In the genomic region with DNA sequence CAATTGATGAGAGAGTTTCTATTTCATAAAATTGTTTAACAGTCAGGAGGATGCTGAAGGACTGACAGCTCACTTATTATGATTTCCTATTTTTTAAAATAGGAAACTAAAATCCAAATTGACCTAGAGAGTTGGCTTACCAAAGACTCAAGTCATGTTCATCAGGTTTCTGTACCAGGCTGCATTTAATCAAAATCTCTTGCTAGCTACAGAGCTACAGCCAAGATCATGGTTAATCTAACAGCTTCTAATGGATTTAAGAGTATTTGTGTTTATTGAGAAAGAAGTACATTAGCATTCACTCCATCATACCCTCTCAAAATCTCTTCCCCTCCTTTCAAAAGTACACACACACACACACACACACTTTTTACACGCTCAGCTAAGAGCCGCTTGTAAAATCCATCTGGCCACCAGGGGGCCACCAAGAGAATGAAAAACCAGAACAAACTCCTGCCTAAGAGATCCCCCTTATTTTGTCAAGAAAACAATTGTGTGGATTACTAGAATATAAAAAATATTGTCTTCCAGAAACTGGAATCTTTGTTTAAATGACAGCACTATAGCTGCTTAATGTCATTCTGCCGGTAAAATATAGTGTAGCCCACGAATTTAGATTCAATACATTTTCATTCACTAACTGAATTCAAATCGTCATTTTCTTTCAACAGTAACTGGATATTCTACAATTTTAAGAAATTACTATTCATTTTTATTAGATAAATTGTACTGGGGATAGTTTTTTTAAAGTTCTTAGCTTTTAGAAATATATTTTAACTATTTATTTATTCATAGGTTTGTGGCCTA, we compare ENCODE assay signal across 8 cellular contexts.
A peak's percentile ranks its signal among the peaks of the same experiment; 100 is the strongest.
DNase-seq lines count a peak whose midpoint lies in the region; ATAC-seq and TF ChIP-seq lines count a peak whose summit lies in the region.

No MANE protein-coding gene starts in this region.

- TF ChIP-seq POLR2A in vagina (IDR thresholded peaks at IDR 0.05): no peak

- H3K27ac ChIP-seq in cardiac muscle cell (no peak overlapping the region), psoas muscle (no peak overlapping the region), vagina (no peak overlapping the region)

- TF ChIP-seq CTCF in cardiac muscle cell (IDR thresholded peaks at IDR 0.05; ENCODE audit: low read depth, low read length) (peak; percentile 85), psoas muscle (IDR thresholded peaks at IDR 0.05) (peak; percentile 79), vagina (IDR thresholded peaks at IDR 0.05) (peak; percentile 38 to 74 (median 67))

- H3K4me1 ChIP-seq in cardiac muscle cell (ENCODE audit: low read depth) (no peaks in the 10 kb centered on the region), psoas muscle (no peaks in the 10 kb centered on the region), vagina (peaks cover 4% of the 10 kb centered on the region)

- no peak overlapping the region for H3K4me3 Mint-ChIP-seq in activated naive CD8-positive, alpha-beta T cell treated with anti-CD3 and anti-CD28 coated beads for 36 hours

- no peaks in the 10 kb centered on the region for H3K9me3 ChIP-seq in cardiac muscle cell (ENCODE audit: low read depth)
- peaks cover 5% of the 10 kb centered on the region for H3K9me3 ChIP-seq in psoas muscle
- H3K9me3 ChIP-seq in vagina: no peaks in the 10 kb centered on the region

- 45 to 52% (median 50%) methylated on average over 5 of the region's 5 CpGs for WGBS in psoas muscle, 3 donors

- H3K4me1 Mint-ChIP-seq in activated naive CD8-positive, alpha-beta T cell treated with anti-CD3 and anti-CD28 coated beads for 36 hours: peaks cover 19% of the 10 kb centered on the region

- intact Hi-C loops in psoas muscle (cut with DNase I) (loop anchor here (5.0 to 10.0 kb wide), 3 partner anchors 326 to 761 kb away; a partner anchor contains a TSS), vagina (cut with DNase I) (loop anchor here (10.0 kb wide), 2 partner anchors 333 to 753 kb away; a partner anchor contains a TSS)

- peaks cover 16% of the 10 kb centered on the region for H3K36me3 Mint-ChIP-seq in activated naive CD8-positive, alpha-beta T cell treated with anti-CD3 and anti-CD28 coated beads for 36 hours

- H3K9me3 Mint-ChIP-seq in activated naive CD8-positive, alpha-beta T cell treated with anti-CD3 and anti-CD28 coated beads for 36 hours: peaks cover 38% of the 10 kb centered on the region

- H3K4me3 ChIP-seq in cardiac muscle cell (no peak overlapping the region), psoas muscle (no peak overlapping the region), vagina (no peak overlapping the region)

- H3K27me3 ChIP-seq in cardiac muscle cell: no peaks in the 10 kb centered on the region
- H3K27me3 ChIP-seq in psoas muscle (ENCODE audit: insufficient read depth in 3 of 3, low read length in 2 of 3): no peaks in the 10 kb centered on the region
- H3K27me3 ChIP-seq in vagina: no peaks in the 10 kb centered on the region

- ATAC-seq in psoas muscle: peak in 2 of 4 donors; percentile 47 to 69

- DNase-seq in C1 segment of cervical spinal cord (lab: John Stamatoyannopoulos, UW): peak in 12 of 14 donors; percentile 1 to 70 (median 26)
- DNase-seq in GM19238 (ENCODE audit: insufficient read length, low spot score): peak; percentile 14
- peak; percentile 15 for DNase-seq in HS-5 (ENCODE audit: low read depth)
- DNase-seq in SKM-1 (lab: John Stamatoyannopoulos, UW; ENCODE audit: unreplicated experiment): peak; percentile 6
- DNase-seq in activated naive CD8-positive, alpha-beta T cell treated with anti-CD3 and anti-CD28 coated beads for 36 hours: peak; percentile 51
- DNase-seq in cardiac muscle cell (ENCODE audit: low read depth in 1 of 2, low spot score in 1 of 2): peak; percentile 71 to 80
- peak; percentile 56 to 71 for DNase-seq in psoas muscle
- no peak for DNase-seq in vagina (ENCODE audit: extremely low spot score in 2 of 2)

- H3K36me3 ChIP-seq in cardiac muscle cell: no peaks in the 10 kb centered on the region
- H3K36me3 ChIP-seq in psoas muscle (ENCODE audit: insufficient read depth in 1 of 2, low read depth in 1 of 2): no peaks in the 10 kb centered on the region
- no peaks in the 10 kb centered on the region for H3K36me3 ChIP-seq in vagina

- peak overlapping the region; percentile 16 for H3K27ac Mint-ChIP-seq in activated naive CD8-positive, alpha-beta T cell treated with anti-CD3 and anti-CD28 coated beads for 36 hours

- no peaks in the 10 kb centered on the region for H3K27me3 Mint-ChIP-seq in activated naive CD8-positive, alpha-beta T cell treated with anti-CD3 and anti-CD28 coated beads for 36 hours

Comparison
In these comparisons a context has a peak if more than half of its experiments do, and no peak if none do; other contexts are left out.
1. DNase-seq: peak in C1 segment of cervical spinal cord (12 of 14), GM19238 (single experiment), HS-5 (single experiment), SKM-1 (single experiment), activated naive CD8-positive, alpha-beta T cell treated with anti-CD3 and anti-CD28 coated beads for 36 hours (single experiment), cardiac muscle cell (2 of 2) and psoas muscle (2 of 2); none in vagina (0 of 2).
2. Peak in every context shown above with its lines, with median percentiles within 50 percentile points of each other: CTCF ChIP-seq.